2 cellular contexts compared by ENCODE assay signal in the genomic region with DNA sequence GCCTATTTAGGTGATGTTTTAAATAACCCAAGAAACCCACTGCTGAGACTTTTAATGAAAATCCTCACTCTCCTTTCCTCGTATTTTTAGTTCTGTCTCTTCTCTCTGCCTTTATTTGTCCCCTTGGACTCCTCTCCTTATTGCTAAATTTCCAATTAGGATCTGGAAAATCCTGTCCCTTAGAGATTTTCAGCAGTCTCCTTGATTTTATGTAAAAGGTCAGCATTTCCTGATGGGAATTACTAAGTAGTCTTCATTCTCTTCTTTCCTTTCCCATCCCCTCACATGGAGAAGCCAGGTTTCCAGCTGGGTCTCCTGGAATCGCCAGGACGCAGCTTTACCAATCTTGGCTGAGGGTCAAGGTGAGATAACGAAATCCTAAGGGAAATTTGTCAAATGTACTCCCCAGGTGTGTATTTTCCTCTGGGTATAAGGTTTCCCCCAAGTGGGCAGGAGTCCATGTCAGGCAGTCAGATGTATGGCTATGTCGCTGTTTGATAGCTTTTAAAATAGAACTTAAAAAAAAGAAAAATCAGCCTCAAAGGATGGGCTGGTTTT.
TF ChIP-seq lines count a peak whose summit lies in the region.

No MANE protein-coding gene starts in this region.

TF ChIP-seq in IMR-90, 13 proteins besides CTCF, POLR2A, EP300 and RAD21:
- no peak for TF ChIP-seq MAZ (IDR thresholded peaks at IDR 0.05; ENCODE audit: borderline replicate concordance, low read depth, low read length)
- TF ChIP-seq MAFK (IDR thresholded peaks at IDR 0.05; ENCODE audit: low read depth, low read length) = no peak
- no peak for TF ChIP-seq BHLHE40 (IDR thresholded peaks at IDR 0.05; ENCODE audit: low read depth, low read length)
- no peak for TF ChIP-seq ELK1 (IDR thresholded peaks at IDR 0.05; ENCODE audit: borderline replicate concordance, low read depth, low read length)
- no peak for TF ChIP-seq SMC3 (IDR thresholded peaks at IDR 0.05; ENCODE audit: low read depth, low read length)
- no peak for TF ChIP-seq FOS (IDR thresholded peaks at IDR 0.05; ENCODE audit: low read depth, low read length)
- no peak for TF ChIP-seq CHD1 (IDR thresholded peaks at IDR 0.05; ENCODE audit: low read depth, low read length)
- TF ChIP-seq NFE2L2 (IDR thresholded peaks at IDR 0.05; ENCODE audit: low read depth, low read length) = no peak
- TF ChIP-seq RFX5 (IDR thresholded peaks at IDR 0.05; ENCODE audit: low read depth, low read length) = no peak
- TF ChIP-seq CEBPB (IDR thresholded peaks at IDR 0.05; ENCODE audit: low read depth, low read length) = no peak
- TF ChIP-seq, protein P1, sequence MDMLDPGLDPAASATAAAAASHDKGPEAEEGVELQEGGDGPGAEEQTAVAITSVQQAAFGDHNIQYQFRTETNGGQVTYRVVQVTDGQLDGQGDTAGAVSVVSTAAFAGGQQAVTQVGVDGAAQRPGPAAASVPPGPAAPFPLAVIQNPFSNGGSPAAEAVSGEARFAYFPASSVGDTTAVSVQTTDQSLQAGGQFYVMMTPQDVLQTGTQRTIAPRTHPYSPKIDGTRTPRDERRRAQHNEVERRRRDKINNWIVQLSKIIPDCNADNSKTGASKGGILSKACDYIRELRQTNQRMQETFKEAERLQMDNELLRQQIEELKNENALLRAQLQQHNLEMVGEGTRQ (IDR thresholded peaks at IDR 0.05; ENCODE audit: low read depth, low read length) = no peak
- no peak for TF ChIP-seq RCOR1 (IDR thresholded peaks at IDR 0.05; ENCODE audit: insufficient replicate concordance, low read length)
- no peak for TF ChIP-seq MXI1 (IDR thresholded peaks at IDR 0.05; ENCODE audit: borderline replicate concordance, low read depth, low read length)

TF ChIP-seq in endothelial cell of umbilical vein, 7 proteins besides CTCF, POLR2A, EP300 and RAD21:
- TF ChIP-seq GATA2 (IDR thresholded peaks at IDR 0.05; ENCODE audit: insufficient read depth, insufficient read length, low read depth, low read length) (no peak), POLR2AphosphoS5 (IDR thresholded peaks at IDR 0.05; ENCODE audit: insufficient read depth, low read depth, low read length) (no peak), JUN (IDR thresholded peaks at IDR 0.05; ENCODE audit: borderline replicate concordance, insufficient read depth, insufficient read length, low read depth) (no peak), MYC (IDR thresholded peaks at IDR 0.05; ENCODE audit: low read depth, low read length) (no peak)
TF ChIP-seq in endothelial cell of umbilical vein: peak in this region for 0.
